In the genomic region with DNA sequence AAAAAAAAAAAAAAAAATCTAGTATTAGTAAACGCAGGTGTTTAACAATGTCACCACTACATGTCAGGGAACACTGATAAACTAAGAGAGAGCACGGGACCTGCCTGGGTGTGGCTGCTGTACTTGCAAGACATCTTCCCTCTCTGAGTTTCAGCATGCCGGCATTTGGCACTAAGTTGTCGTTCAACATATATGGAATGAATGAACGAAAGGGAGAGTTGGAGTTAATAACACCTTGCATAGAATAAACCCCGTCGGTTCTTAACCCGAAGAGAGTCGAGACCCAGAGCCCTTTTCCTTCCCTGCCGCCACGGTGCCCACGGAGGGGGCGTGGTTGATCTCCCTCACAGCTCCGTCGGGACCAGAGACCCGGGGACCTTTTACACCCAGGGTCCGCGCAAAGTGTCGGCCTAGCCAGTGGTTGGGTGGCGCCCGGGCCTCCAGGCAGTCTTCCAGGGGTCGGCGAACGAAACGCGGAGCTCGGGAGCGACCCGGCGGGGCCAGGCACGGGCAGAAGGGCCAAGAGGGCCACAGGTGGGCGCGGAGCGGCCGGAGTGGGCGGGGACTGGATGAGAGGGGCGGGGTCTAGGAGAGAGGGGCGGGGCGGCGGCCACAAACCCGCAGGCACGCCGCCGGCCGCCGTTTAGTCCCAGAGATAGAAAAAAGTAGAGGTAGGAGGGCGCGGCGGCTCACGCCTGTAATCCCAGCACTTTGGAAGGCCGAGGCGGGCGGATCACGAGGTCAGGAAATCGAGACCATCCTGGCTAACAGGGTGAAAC, we compare ENCODE assay signal across 8 cellular contexts. TPM values are rescaled to one million over a fixed set of nuclear protein-coding genes. Genes with fewer than 3 reads are reported as not detected.
DNase-seq lines count a peak whose midpoint lies in the region; ATAC-seq and TF ChIP-seq lines count a peak whose summit lies in the region.

No MANE protein-coding gene starts in this region.

- peaks cover 14% of the 10 kb centered on the region for H3K4me1 Mint-ChIP-seq in endothelial cell (ENCODE audit: unreplicated experiment)

- H3K4me1 ChIP-seq in mononuclear cell (ENCODE audit: insufficient read depth, low read length): peaks cover 17% of the 10 kb centered on the region

- peak overlapping the region; percentile 64 for H3K4me3 ChIP-seq in mononuclear cell (ENCODE audit: low read length)

- H3K9me3 ChIP-seq in mononuclear cell (ENCODE audit: low read depth, low read length): no peaks in the 10 kb centered on the region

- ATAC-seq in GM18517 (IDR thresholded peaks at IDR 0.05; ENCODE audit: unreplicated experiment) (peak; percentile 37), HG02973 (IDR thresholded peaks at IDR 0.05; ENCODE audit: unreplicated experiment) (peak; percentile 58)

- H3K27me3 ChIP-seq in mononuclear cell (ENCODE audit: insufficient read depth, low read length): no peaks in the 10 kb centered on the region

- H3K27ac Mint-ChIP-seq in endothelial cell (ENCODE audit: unreplicated experiment): no peak overlapping the region

- peaks cover 6% of the 10 kb centered on the region for H3K36me3 Mint-ChIP-seq in endothelial cell (ENCODE audit: low read depth, unreplicated experiment)

- H3K4me3 Mint-ChIP-seq in endothelial cell (ENCODE audit: unreplicated experiment): peak overlapping the region; percentile 100

- peaks cover 11% of the 10 kb centered on the region for H3K27me3 Mint-ChIP-seq in endothelial cell (ENCODE audit: unreplicated experiment)

- TF ChIP-seq CTCF in endothelial cell (IDR thresholded peaks at IDR 0.05; ENCODE audit: unreplicated experiment): no peak

- DNase-seq in NCI-H82 (lab: John Stamatoyannopoulos, UW): peak; percentile 72
- DNase-seq in activated CD8-positive, alpha-beta memory T cell treated with anti-CD3 and anti-CD28 coated beads, Interleukin-2, amount 50 U/mL, for 24 hours (ENCODE audit: extremely low read depth): peak; percentile 19
- peak; percentile 71 for DNase-seq in endothelial cell (ENCODE audit: low spot score)
- DNase-seq in stimulated activated CD8-positive, alpha-beta memory T cell treated with anti-CD3 and anti-CD28 coated beads, Interleukin-2, amount 100 ng/mL, for 1 hour (ENCODE audit: low read depth in 2 of 2): peak; percentile 34 to 44
- DNase-seq in foreskin melanocyte: no peak

- no peaks in the 10 kb centered on the region for H3K9me3 Mint-ChIP-seq in endothelial cell (ENCODE audit: unreplicated experiment)

RNA-seq across cellular contexts. Expression of a gene that starts 0.8 kb away (rescaled TPM):
- 48.6 TPM for total RNA-seq in endothelial cell (ENCODE audit: unreplicated experiment)
- 13.4 TPM for total RNA-seq in mononuclear cell

RNA-seq across cellular contexts. Expression of a gene that starts 25.1 kb away (rescaled TPM):
- 147 TPM for total RNA-seq in endothelial cell (ENCODE audit: unreplicated experiment)
- 61.7 TPM for total RNA-seq in mononuclear cell
